ENCODE assay signal across 8 cellular contexts in the genomic region with DNA sequence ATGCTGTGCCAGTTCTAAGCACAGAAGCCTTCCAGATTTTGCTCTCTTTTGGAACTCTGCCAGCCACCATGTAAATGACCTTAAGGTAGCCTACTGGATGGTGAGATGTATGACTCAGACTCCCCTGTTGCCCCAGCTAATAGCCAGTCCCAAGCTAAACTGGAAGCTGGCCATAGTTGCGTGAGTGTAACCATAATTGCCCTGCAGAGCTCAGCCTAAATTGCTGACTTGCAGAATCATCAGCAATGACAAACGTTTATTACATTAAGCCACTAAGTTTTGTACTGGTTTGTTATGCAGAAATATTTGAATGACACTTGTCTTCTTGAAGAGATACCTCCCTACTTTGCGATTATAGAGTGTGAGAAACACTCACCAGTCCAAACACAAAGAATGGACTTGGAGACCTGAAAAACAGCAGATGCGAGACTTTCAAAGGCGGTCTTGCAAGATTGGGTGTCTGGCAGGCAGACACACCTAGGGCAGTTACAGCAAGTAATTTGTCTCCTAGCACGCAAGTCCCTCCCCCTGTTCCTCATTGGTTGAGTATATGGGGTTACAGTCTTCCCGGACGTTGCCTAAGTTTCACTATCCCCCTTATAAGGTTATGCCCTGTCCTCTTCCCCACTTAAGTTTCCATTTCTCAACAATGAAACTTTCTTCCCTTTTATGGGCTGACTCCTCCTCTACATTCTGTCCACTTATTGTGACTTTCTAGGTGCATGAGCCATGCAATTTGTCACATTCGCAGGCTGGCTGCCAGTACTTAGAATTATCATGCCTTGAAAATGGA.
DNase-seq lines count a peak whose midpoint lies in the region; ATAC-seq and TF ChIP-seq lines count a peak whose summit lies in the region.

No MANE protein-coding gene starts in this region.

- H3K4me1 ChIP-seq in RWPE2 (ENCODE audit: insufficient read depth, poor library complexity, severe bottlenecking) (peaks cover 54% of the 10 kb centered on the region), heart right ventricle (peaks cover 0 to 73% (median 0%) of the 10 kb centered on the region in 9 donors), upper lobe of right lung (peaks cover 29% of the 10 kb centered on the region)

- ATAC-seq in HG03064 (IDR thresholded peaks at IDR 0.05; ENCODE audit: low read depth, unreplicated experiment) (peak; percentile 50), RWPE2 (ENCODE audit: low read depth) (peak; percentile 68), heart right ventricle (peak in 7 of 8 donors; percentile 56 to 83 (median 69)), upper lobe of right lung (peak; percentile 88)

- intact Hi-C loops in heart right ventricle (cut with DNase I) (loop anchor here in 1 of 10 donors (1.0 kb wide), 1 partner anchor 34 kb away; no protein-coding TSS in a partner anchor), upper lobe of right lung (cut with DNase I) (no loop called here)

- H3K4me3 ChIP-seq in RWPE2 (ENCODE audit: severe bottlenecking): no peak overlapping the region
- no peak overlapping the region for H3K4me3 ChIP-seq in heart right ventricle
- H3K4me3 ChIP-seq in upper lobe of right lung: no peak overlapping the region

- no peak for DNase-seq in T-helper 1 cell
- peak; percentile 80 for DNase-seq in RWPE2 (ENCODE audit: low spot score)
- no peak for DNase-seq in heart right ventricle
- DNase-seq in upper lobe of right lung: no peak
- DNase-seq in effector CD4-positive, alpha-beta T cell: no peak
- no peak for DNase-seq in effector CD8-positive, alpha-beta T cell (lab: John Stamatoyannopoulos, UW)

- peaks cover 71% of the 10 kb centered on the region for H3K4me1 Mint-ChIP-seq in T-helper 1 cell treated with Interleukin-12 subunit alpha and Interleukin-12 subunit beta and Interleukin-4 antibody, amounts not matched to agents 30 μg/mL and 1 μg/mL, for 36 hours (ENCODE audit: low read depth)

- H3K27me3 Mint-ChIP-seq in T-helper 1 cell treated with Interleukin-12 subunit alpha and Interleukin-12 subunit beta and Interleukin-4 antibody, amounts not matched to agents 30 μg/mL and 1 μg/mL, for 36 hours (ENCODE audit: low read depth): no peaks in the 10 kb centered on the region

- peaks cover 39% of the 10 kb centered on the region for H3K36me3 Mint-ChIP-seq in T-helper 1 cell treated with Interleukin-12 subunit alpha and Interleukin-12 subunit beta and Interleukin-4 antibody, amounts not matched to agents 30 μg/mL and 1 μg/mL, for 36 hours (ENCODE audit: low read depth)

- H3K4me3 Mint-ChIP-seq in T-helper 1 cell treated with Interleukin-12 subunit alpha and Interleukin-12 subunit beta and Interleukin-4 antibody, amounts not matched to agents 30 μg/mL and 1 μg/mL, for 36 hours: peak overlapping the region; percentile 33

- 68 to 71% methylated on average over 9 of the region's 9 CpGs for WGBS in heart right ventricle, 2 donors

- H3K27ac Mint-ChIP-seq in T-helper 1 cell treated with Interleukin-12 subunit alpha and Interleukin-12 subunit beta and Interleukin-4 antibody, amounts not matched to agents 30 μg/mL and 1 μg/mL, for 36 hours: peak overlapping the region; percentile 89

- H3K9me3 ChIP-seq in RWPE2 (ENCODE audit: severe bottlenecking) (no peaks in the 10 kb centered on the region), heart right ventricle (no peaks in the 10 kb centered on the region), upper lobe of right lung (no peaks in the 10 kb centered on the region)

- H3K27me3 ChIP-seq in RWPE2 (ENCODE audit: insufficient read depth, poor library complexity, severe bottlenecking) (no peaks in the 10 kb centered on the region), heart right ventricle (peaks cover 0 to 11% (median 0%) of the 10 kb centered on the region in 7 donors), upper lobe of right lung (no peaks in the 10 kb centered on the region)

- peaks cover 47% of the 10 kb centered on the region for H3K9me3 Mint-ChIP-seq in T-helper 1 cell treated with Interleukin-12 subunit alpha and Interleukin-12 subunit beta and Interleukin-4 antibody, amounts not matched to agents 30 μg/mL and 1 μg/mL, for 36 hours

- H3K27ac ChIP-seq in RWPE2 (ENCODE audit: poor library complexity, severe bottlenecking) (no peak overlapping the region), heart right ventricle (peak overlapping the region in 3 of 10 donors; percentile 17 to 89 (median 41)), upper lobe of right lung (peak overlapping the region; percentile 27)

- TF ChIP-seq CTCF in RWPE2 (IDR thresholded peaks at IDR 0.05; ENCODE audit: poor library complexity, severe bottlenecking): no peak
- TF ChIP-seq CTCF in heart right ventricle (IDR thresholded peaks at IDR 0.05): no peak
- no peak for TF ChIP-seq CTCF in upper lobe of right lung (IDR thresholded peaks at IDR 0.05)

- H3K36me3 ChIP-seq in RWPE2 (ENCODE audit: low read depth): no peaks in the 10 kb centered on the region
- H3K36me3 ChIP-seq in heart right ventricle: no peaks in the 10 kb centered on the region
- no peaks in the 10 kb centered on the region for H3K36me3 ChIP-seq in upper lobe of right lung
